In the genomic region with DNA sequence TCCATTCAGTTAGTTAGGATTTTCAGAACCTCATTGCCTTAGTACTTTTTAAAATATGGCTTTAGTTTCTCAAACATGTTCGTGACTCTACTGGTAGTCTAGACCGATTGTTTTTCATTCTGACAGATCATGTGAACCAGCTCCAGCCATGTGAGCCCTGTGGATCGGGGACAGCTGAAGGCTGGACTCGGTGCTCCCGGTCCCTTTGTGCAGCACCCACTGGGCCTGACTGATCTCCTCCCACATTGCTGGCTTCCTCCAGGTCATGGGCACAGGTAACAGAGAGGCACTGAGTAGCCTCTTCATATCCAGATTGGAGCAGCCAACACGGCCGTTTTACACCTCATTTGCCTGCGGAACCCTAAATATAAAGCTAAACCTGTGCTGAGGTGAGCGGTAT, we compare ENCODE assay signal across 1 cellular context.
TF ChIP-seq lines count a peak whose summit lies in the region.

No MANE protein-coding gene starts in this region.

TF ChIP-seq in GM12878, 131 proteins besides CTCF, POLR2A, EP300 and RAD21:
- peak; percentile 18; the same call in 1 of the 2 replicates for TF ChIP-seq PML (IDR thresholded peaks at IDR 0.05; ENCODE audit: low read length)
- TF ChIP-seq, protein P1, sequence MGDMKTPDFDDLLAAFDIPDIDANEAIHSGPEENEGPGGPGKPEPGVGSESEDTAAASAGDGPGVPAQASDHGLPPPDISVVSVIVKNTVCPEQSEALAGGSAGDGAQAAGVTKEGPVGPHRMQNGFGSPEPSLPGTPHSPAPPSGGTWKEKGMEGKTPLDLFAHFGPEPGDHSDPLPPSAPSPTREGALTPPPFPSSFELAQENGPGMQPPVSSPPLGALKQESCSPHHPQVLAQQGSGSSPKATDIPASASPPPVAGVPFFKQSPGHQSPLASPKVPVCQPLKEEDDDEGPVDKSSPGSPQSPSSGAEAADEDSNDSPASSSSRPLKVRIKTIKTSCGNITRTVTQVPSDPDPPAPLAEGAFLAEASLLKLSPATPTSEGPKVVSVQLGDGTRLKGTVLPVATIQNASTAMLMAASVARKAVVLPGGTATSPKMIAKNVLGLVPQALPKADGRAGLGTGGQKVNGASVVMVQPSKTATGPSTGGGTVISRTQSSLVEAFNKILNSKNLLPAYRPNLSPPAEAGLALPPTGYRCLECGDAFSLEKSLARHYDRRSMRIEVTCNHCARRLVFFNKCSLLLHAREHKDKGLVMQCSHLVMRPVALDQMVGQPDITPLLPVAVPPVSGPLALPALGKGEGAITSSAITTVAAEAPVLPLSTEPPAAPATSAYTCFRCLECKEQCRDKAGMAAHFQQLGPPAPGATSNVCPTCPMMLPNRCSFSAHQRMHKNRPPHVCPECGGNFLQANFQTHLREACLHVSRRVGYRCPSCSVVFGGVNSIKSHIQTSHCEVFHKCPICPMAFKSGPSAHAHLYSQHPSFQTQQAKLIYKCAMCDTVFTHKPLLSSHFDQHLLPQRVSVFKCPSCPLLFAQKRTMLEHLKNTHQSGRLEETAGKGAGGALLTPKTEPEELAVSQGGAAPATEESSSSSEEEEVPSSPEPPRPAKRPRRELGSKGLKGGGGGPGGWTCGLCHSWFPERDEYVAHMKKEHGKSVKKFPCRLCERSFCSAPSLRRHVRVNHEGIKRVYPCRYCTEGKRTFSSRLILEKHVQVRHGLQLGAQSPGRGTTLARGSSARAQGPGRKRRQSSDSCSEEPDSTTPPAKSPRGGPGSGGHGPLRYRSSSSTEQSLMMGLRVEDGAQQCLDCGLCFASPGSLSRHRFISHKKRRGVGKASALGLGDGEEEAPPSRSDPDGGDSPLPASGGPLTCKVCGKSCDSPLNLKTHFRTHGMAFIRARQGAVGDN (IDR thresholded peaks at IDR 0.05), result no peak
